Comparison of ENCODE assay signal across 8 cellular contexts in the genomic region with DNA sequence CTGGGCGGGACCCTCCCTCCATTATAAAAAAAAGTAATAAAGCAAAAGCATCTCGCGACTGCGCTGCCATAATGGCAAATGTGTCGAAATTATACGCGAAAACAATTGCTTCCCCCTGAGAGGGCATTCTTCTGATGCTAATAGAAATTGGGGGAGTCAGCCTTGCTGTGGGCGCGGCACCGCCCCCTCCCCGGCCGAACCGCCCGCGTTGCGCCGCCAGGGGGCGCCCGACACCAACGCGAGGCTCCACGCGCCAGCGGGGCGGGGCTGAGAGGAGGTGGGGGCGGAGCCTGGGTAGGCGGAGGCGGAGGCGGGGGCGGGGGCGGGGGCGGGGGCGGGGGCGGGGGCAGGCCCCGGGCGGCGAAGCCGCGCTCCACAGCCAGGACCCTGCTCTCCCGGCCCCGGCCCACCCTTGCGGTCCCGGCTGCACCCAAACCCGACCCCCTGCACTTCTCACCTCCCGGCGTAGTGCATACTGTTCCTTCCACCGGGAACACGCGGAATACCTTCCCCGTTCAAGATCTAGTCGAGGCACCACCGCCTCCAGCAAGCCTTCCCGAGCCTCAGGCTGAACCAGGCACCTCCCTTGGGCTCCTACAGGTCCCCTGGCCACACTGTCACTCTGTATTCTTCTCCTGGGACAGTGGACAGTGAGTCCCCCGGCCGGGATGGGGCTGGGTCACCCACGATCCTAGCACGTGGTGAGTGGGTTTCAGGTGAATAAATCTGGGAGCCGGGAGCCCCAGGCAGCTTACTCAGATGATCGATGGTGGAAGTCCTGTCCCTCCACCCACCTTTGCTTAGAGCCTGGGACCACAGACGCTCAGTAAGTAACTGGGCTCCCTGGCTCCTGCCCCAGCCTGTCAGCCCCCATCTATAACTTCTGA.
DNase-seq lines count a peak whose midpoint lies in the region; ATAC-seq and TF ChIP-seq lines count a peak whose summit lies in the region.

No MANE protein-coding gene starts in this region.

- peak overlapping the region; percentile 77 for H3K9ac ChIP-seq in NT2/D1 (ENCODE audit: insufficient read length, low read depth)

- H3K27me3 ChIP-seq in NT2/D1 (ENCODE audit: insufficient read depth, insufficient read length) = peaks cover 16% of the 10 kb centered on the region

- peak; percentile 72 for DNase-seq in GDM1 (lab: John Stamatoyannopoulos, UW)
- DNase-seq in NT2/D1 (ENCODE audit: low read depth, low spot score) = no peak
- DNase-seq in activated T-cell treated with anti-CD3 and anti-CD28 coated beads for 1 hour (ENCODE audit: low read depth) = peak; percentile 93
- DNase-seq in epithelial cell of esophagus (ENCODE audit: low read depth) = peak; percentile 64
- peak; percentile 63 for DNase-seq in middle frontal gyrus (ENCODE audit: extremely low spot score, low spot score)
- DNase-seq in stimulated activated CD8-positive, alpha-beta memory T cell treated with anti-CD3 and anti-CD28 coated beads, Interleukin-15, amount 100 ng/mL, for 48 hours (ENCODE audit: low read depth in 2 of 2) = peak; percentile 68

- no peaks in the 10 kb centered on the region for H3K36me3 ChIP-seq in NT2/D1 (ENCODE audit: insufficient read depth, insufficient read length, low read length)

- H3K4me1 ChIP-seq in NT2/D1 (ENCODE audit: insufficient read depth, insufficient read length) = peaks cover 5% of the 10 kb centered on the region

- H3K9me3 ChIP-seq in NT2/D1 (ENCODE audit: insufficient read depth, low read length) = no peaks in the 10 kb centered on the region

- peak; percentile 67 for ATAC-seq in HG02981 (IDR thresholded peaks at IDR 0.05; ENCODE audit: unreplicated experiment)
- ATAC-seq in HG03159 (IDR thresholded peaks at IDR 0.05; ENCODE audit: unreplicated experiment) = no peak

- TF ChIP-seq CTCF in epithelial cell of esophagus (IDR thresholded peaks at IDR 0.05; ENCODE audit: insufficient read depth, low read depth, low read length, missing control alignments) = peak; percentile 42

- H3K4me3 ChIP-seq in NT2/D1 (ENCODE audit: insufficient read length, low read depth) (peak overlapping the region; percentile 54), epithelial cell of esophagus (ENCODE audit: low read length) (peak overlapping the region; percentile 59)
